21 cellular contexts compared by ENCODE assay signal in genomic region chr3:133833880-133834620, GRCh38. TPM values are rescaled to one million over a fixed set of nuclear protein-coding genes. Genes with fewer than 3 reads are reported as not detected.
DNase-seq lines count a peak whose midpoint lies in the region; ATAC-seq and TF ChIP-seq lines count a peak whose summit lies in the region.
"Had no signal": no experiment of that assay in that cellular context is flagged by ENCODE, and none has a peak within 500 bp of the region (broad histone marks: within the 10 kb centered on the region; RNA-seq: fewer than 3 reads in every experiment).

No MANE protein-coding gene starts in this region.

- H3K4me3 Mint-ChIP-seq in stimulated activated effector memory CD8-positive, alpha-beta T cell treated with anti-CD3 and anti-CD28 coated beads, Interleukin-12 subunit alpha, Interleukin-12 subunit beta, amount 100 ng/mL, for 72 hours = no peak overlapping the region
- H3K4me3 Mint-ChIP-seq: CD4-positive, alpha-beta T cell; IgD-negative memory B cell had no signal

- DNase-seq in cardiac septum (ENCODE audit: low spot score) = peak; percentile 66
- DNase-seq in heart left ventricle = no peak
- DNase-seq in OCI-M1 (lab: John Stamatoyannopoulos, UW) = peak; percentile 22
- DNase-seq in erythroblast (lab: John Stamatoyannopoulos, UW) = peak; percentile 42
- no peak for DNase-seq in stimulated activated effector memory CD8-positive, alpha-beta T cell treated with anti-CD3 and anti-CD28 coated beads, Interleukin-12 subunit alpha, Interleukin-12 subunit beta, amount 100 ng/mL, for 72 hours (ENCODE audit: low spot score in 2 of 2)
- DNase-seq in DMS153 (lab: John Stamatoyannopoulos, UW) = no peak
- DNase-seq: CD4-positive, alpha-beta T cell; GDM1; GOT3; MG63; NCI-H1105 treated with DMSO at 0.1 percent for 48 hours; NCI-H1694; NCI-H748 treated with DMSO at 0.1 percent for 48 hours; PC-3; RPMI8226; SHP77 treated with DMSO at 0.1 percent for 48 hours; SK-N-SH had no signal

- no peak for TF ChIP-seq POLR2A in heart left ventricle (IDR thresholded peaks at IDR 0.05)
- TF ChIP-seq POLR2A in erythroblast (IDR thresholded peaks at IDR 0.05; ENCODE audit: low read length) = no peak

- intact Hi-C loops in cardiac septum (cut with DNase I) (no loop called here), heart left ventricle (cut with DNase I) (no loop called here)

- H3K9me3 ChIP-seq in heart left ventricle = no peaks in the 10 kb centered on the region
- H3K9me3 ChIP-seq: Caco-2, MG63, SK-N-SH had no signal

- ATAC-seq in heart left ventricle = no peak
- ATAC-seq in stimulated activated effector memory CD8-positive, alpha-beta T cell treated with anti-CD3 and anti-CD28 coated beads, Interleukin-12 subunit alpha, Interleukin-12 subunit beta, amount 100 ng/mL, for 72 hours = no peak
- ATAC-seq in HG03025 (IDR thresholded peaks at IDR 0.05; ENCODE audit: low FRiP score, unreplicated experiment) = no peak
- no peak for ATAC-seq in HG02938 (IDR thresholded peaks at IDR 0.05; ENCODE audit: unreplicated experiment)
- ATAC-seq: PC-3 had no signal

- peaks cover 0 to 32% (median 12%) of the 10 kb centered on the region in 9 donors for H3K36me3 ChIP-seq in heart left ventricle
- H3K36me3 ChIP-seq: MG63 had no signal

- no peaks in the 10 kb centered on the region for H3K4me1 Mint-ChIP-seq in stimulated activated effector memory CD8-positive, alpha-beta T cell treated with anti-CD3 and anti-CD28 coated beads, Interleukin-12 subunit alpha, Interleukin-12 subunit beta, amount 100 ng/mL, for 72 hours
- H3K4me1 Mint-ChIP-seq: IgD-negative memory B cell had no signal

- 83 to 90% (median 88%) methylated on average over 13 of the region's 13 CpGs for WGBS in heart left ventricle, 4 donors

- H3K4me3 ChIP-seq in heart left ventricle = no peak overlapping the region
- H3K4me3 ChIP-seq: MG63 had no signal

- TF ChIP-seq CTCF in heart left ventricle (IDR thresholded peaks at IDR 0.05) = no peak

- H3K27ac ChIP-seq in heart left ventricle = no peak overlapping the region

- H3K27me3 ChIP-seq in heart left ventricle = no peaks in the 10 kb centered on the region
- H3K27me3 ChIP-seq: MG63 had no signal

- H3K9me3 Mint-ChIP-seq in stimulated activated effector memory CD8-positive, alpha-beta T cell treated with anti-CD3 and anti-CD28 coated beads, Interleukin-12 subunit alpha, Interleukin-12 subunit beta, amount 100 ng/mL, for 72 hours = no peaks in the 10 kb centered on the region
- H3K9me3 Mint-ChIP-seq: CD4-positive, alpha-beta T cell; IgD-negative memory B cell had no signal

- H3K27ac Mint-ChIP-seq in stimulated activated effector memory CD8-positive, alpha-beta T cell treated with anti-CD3 and anti-CD28 coated beads, Interleukin-12 subunit alpha, Interleukin-12 subunit beta, amount 100 ng/mL, for 72 hours = peak overlapping the region; percentile 57
- H3K27ac Mint-ChIP-seq: CD4-positive, alpha-beta T cell; IgD-negative memory B cell had no signal

- H3K4me1 ChIP-seq in heart left ventricle = peaks cover 0 to 19% (median 8%) of the 10 kb centered on the region in 12 donors
- H3K4me1 ChIP-seq: Caco-2 had no signal

- peaks cover 5% of the 10 kb centered on the region for H3K36me3 Mint-ChIP-seq in stimulated activated effector memory CD8-positive, alpha-beta T cell treated with anti-CD3 and anti-CD28 coated beads, Interleukin-12 subunit alpha, Interleukin-12 subunit beta, amount 100 ng/mL, for 72 hours
- H3K36me3 Mint-ChIP-seq: IgD-negative memory B cell had no signal

RNA-seq across cellular contexts. Expression of gene SRPRB, which starts 28.4 kb away (rescaled TPM):
- total RNA-seq in cardiac septum = 27.6 TPM
- 10 to 100 TPM; 13.7 to 35.9 (median 24.9) TPM for total RNA-seq in heart left ventricle
- 10 to 100 TPM; 13.3 to 55.0 TPM for polyA plus RNA-seq in heart left ventricle

Comparison
In these comparisons a context has a peak if more than half of its experiments do, and no peak if none do; other contexts are left out.
1. DNase-seq: peak in cardiac septum (single experiment), OCI-M1 (single experiment) and erythroblast (2 of 2); none in heart left ventricle (0 of 5), stimulated activated effector memory CD8-positive, alpha-beta T cell treated with anti-CD3 and anti-CD28 coated beads, Interleukin-12 subunit alpha, Interleukin-12 subunit beta, amount 100 ng/mL, for 72 hours (0 of 2) and DMS153 (single experiment).